Comparison of ENCODE assay signal across 16 cellular contexts in genomic region chr5:166724284-166724683, GRCh38.
DNase-seq lines count a peak whose midpoint lies in the region; ATAC-seq and TF ChIP-seq lines count a peak whose summit lies in the region.
"Had no signal": no experiment of that assay in that cellular context is flagged by ENCODE, and none has a peak within 500 bp of the region (broad histone marks: within the 10 kb centered on the region; RNA-seq: fewer than 3 reads in every experiment).

No MANE protein-coding gene starts in this region.

- H3K27me3 ChIP-seq in upper lobe of left lung: no peaks in the 10 kb centered on the region

- TF ChIP-seq POLR2A in upper lobe of left lung (IDR thresholded peaks at IDR 0.05): no peak

- 64% methylated on average over 5 of the region's 5 CpGs for WGBS in upper lobe of left lung, 2 donors

- peaks cover 0 to 4% (median 0%) of the 10 kb centered on the region in 4 donors for H3K9me3 ChIP-seq in upper lobe of left lung

- H3K36me3 ChIP-seq in upper lobe of left lung: no peaks in the 10 kb centered on the region

- TF ChIP-seq EP300 in upper lobe of left lung (IDR thresholded peaks at IDR 0.05): no peak

- ATAC-seq in upper lobe of left lung (ENCODE audit: low FRiP score in 2 of 2) (no peak), GM18867 (IDR thresholded peaks at IDR 0.05; ENCODE audit: unreplicated experiment) (no peak)
- ATAC-seq: Right ventricle myocardium inferior had no signal

- DNase-seq in H4 (ENCODE audit: low spot score): peak; percentile 92
- DNase-seq in OCI-M1 (lab: John Stamatoyannopoulos, UW): peak; percentile 38
- no peak for DNase-seq in epithelial cell of prostate (ENCODE audit: low read depth, low spot score)
- DNase-seq in upper lobe of left lung: no peak
- DNase-seq in KG1 (lab: John Stamatoyannopoulos, UW): no peak
- DNase-seq: CD8-positive, alpha-beta memory T cell; H9; Kasumi-1; MV-4-11; NCI-H1694; NCI-H446; PC-9; SK-N-SH had no signal

- no peaks in the 10 kb centered on the region for H3K4me1 ChIP-seq in upper lobe of left lung

- no peak overlapping the region for H3K4me3 ChIP-seq in upper lobe of left lung
- H3K4me3 ChIP-seq: PC-9 had no signal

- 0 out of 2 replicates have a peak overlapping the region, but pooled peaks have one; percentile 23 for H3K27ac ChIP-seq in 22Rv1
- H3K27ac ChIP-seq in epithelial cell of prostate: peak overlapping the region; percentile 92
- H3K27ac ChIP-seq in upper lobe of left lung: no peak overlapping the region
- H3K27ac ChIP-seq: PC-9 had no signal

- no peak for TF ChIP-seq CTCF in 22Rv1 (IDR thresholded peaks at IDR 0.05)
- TF ChIP-seq CTCF in upper lobe of left lung (IDR thresholded peaks at IDR 0.05): no peak

Comparison
In these comparisons a context has a peak if more than half of its experiments do, and no peak if none do; other contexts are left out.
1. H3K27ac ChIP-seq: peak in 22Rv1 (single experiment) and epithelial cell of prostate (single experiment); none in upper lobe of left lung (0 of 4).
2. DNase-seq: peak in H4 (single experiment) and OCI-M1 (single experiment); none in epithelial cell of prostate (single experiment), upper lobe of left lung (0 of 2) and KG1 (single experiment).